ENCODE assay signal across 2 cellular contexts in the genomic region with DNA sequence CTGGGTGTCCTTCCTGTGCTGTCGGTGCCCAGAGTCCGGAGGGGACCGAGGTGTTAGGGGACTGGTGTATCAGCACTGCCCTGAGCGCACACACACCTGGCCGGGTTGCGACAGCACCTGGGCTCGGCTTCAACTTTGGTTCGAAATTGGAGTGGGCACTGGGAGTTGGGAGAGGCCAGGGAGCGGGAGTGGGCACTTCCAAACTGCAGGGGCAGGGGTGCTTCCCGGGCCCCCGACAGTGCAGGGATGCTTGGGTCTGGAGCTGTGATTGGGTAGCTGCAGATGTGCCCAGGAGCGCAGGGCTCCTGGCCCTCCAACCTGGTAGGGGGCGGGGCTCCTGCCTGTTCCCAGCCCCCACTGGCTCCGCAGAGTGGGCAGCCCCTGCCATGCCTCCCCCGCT.
TF ChIP-seq lines count a peak whose summit lies in the region.

No MANE protein-coding gene starts in this region.

TF ChIP-seq in GM23338, 12 proteins besides CTCF, POLR2A, EP300 and RAD21 (continued from another document):
- TF ChIP-seq, protein P1, sequence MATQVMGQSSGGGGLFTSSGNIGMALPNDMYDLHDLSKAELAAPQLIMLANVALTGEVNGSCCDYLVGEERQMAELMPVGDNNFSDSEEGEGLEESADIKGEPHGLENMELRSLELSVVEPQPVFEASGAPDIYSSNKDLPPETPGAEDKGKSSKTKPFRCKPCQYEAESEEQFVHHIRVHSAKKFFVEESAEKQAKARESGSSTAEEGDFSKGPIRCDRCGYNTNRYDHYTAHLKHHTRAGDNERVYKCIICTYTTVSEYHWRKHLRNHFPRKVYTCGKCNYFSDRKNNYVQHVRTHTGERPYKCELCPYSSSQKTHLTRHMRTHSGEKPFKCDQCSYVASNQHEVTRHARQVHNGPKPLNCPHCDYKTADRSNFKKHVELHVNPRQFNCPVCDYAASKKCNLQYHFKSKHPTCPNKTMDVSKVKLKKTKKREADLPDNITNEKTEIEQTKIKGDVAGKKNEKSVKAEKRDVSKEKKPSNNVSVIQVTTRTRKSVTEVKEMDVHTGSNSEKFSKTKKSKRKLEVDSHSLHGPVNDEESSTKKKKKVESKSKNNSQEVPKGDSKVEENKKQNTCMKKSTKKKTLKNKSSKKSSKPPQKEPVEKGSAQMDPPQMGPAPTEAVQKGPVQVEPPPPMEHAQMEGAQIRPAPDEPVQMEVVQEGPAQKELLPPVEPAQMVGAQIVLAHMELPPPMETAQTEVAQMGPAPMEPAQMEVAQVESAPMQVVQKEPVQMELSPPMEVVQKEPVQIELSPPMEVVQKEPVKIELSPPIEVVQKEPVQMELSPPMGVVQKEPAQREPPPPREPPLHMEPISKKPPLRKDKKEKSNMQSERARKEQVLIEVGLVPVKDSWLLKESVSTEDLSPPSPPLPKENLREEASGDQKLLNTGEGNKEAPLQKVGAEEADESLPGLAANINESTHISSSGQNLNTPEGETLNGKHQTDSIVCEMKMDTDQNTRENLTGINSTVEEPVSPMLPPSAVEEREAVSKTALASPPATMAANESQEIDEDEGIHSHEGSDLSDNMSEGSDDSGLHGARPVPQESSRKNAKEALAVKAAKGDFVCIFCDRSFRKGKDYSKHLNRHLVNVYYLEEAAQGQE (IDR thresholded peaks at IDR 0.05; ENCODE audit: unreplicated experiment) = no peak
- TF ChIP-seq, protein P2, sequence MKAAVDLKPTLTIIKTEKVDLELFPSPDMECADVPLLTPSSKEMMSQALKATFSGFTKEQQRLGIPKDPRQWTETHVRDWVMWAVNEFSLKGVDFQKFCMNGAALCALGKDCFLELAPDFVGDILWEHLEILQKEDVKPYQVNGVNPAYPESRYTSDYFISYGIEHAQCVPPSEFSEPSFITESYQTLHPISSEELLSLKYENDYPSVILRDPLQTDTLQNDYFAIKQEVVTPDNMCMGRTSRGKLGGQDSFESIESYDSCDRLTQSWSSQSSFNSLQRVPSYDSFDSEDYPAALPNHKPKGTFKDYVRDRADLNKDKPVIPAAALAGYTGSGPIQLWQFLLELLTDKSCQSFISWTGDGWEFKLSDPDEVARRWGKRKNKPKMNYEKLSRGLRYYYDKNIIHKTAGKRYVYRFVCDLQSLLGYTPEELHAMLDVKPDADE (IDR thresholded peaks at IDR 0.05) = no peak
- TF ChIP-seq CREB1 (CRISPR knock-in tag; IDR thresholded peaks at IDR 0.05; ENCODE audit: low read depth) (no peak), EZH2 (IDR thresholded peaks at IDR 0.05; ENCODE audit: low read depth, unreplicated experiment) (no peak), ZNF114 (CRISPR knock-in tag; IDR thresholded peaks at IDR 0.05) (no peak)

TF ChIP-seq in WTC11, 78 proteins besides CTCF, POLR2A, EP300 and RAD21 (continued from another document):
- TF ChIP-seq ZNF396 (CRISPR knock-in tag; IDR thresholded peaks at IDR 0.05; ENCODE audit: borderline replicate concordance) = no peak
- TF ChIP-seq, protein P3, sequence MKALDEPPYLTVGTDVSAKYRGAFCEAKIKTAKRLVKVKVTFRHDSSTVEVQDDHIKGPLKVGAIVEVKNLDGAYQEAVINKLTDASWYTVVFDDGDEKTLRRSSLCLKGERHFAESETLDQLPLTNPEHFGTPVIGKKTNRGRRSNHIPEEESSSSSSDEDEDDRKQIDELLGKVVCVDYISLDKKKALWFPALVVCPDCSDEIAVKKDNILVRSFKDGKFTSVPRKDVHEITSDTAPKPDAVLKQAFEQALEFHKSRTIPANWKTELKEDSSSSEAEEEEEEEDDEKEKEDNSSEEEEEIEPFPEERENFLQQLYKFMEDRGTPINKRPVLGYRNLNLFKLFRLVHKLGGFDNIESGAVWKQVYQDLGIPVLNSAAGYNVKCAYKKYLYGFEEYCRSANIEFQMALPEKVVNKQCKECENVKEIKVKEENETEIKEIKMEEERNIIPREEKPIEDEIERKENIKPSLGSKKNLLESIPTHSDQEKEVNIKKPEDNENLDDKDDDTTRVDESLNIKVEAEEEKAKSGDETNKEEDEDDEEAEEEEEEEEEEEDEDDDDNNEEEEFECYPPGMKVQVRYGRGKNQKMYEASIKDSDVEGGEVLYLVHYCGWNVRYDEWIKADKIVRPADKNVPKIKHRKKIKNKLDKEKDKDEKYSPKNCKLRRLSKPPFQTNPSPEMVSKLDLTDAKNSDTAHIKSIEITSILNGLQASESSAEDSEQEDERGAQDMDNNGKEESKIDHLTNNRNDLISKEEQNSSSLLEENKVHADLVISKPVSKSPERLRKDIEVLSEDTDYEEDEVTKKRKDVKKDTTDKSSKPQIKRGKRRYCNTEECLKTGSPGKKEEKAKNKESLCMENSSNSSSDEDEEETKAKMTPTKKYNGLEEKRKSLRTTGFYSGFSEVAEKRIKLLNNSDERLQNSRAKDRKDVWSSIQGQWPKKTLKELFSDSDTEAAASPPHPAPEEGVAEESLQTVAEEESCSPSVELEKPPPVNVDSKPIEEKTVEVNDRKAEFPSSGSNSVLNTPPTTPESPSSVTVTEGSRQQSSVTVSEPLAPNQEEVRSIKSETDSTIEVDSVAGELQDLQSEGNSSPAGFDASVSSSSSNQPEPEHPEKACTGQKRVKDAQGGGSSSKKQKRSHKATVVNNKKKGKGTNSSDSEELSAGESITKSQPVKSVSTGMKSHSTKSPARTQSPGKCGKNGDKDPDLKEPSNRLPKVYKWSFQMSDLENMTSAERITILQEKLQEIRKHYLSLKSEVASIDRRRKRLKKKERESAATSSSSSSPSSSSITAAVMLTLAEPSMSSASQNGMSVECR (CRISPR knock-in tag; IDR thresholded peaks at IDR 0.05; ENCODE audit: borderline replicate concordance) = no peak
- no peak for TF ChIP-seq ESRRA (CRISPR knock-in tag; IDR thresholded peaks at IDR 0.05; ENCODE audit: borderline replicate concordance)
TF ChIP-seq in WTC11: peak in this region for 0.
